27 cellular contexts compared by ENCODE assay signal in the genomic region with DNA sequence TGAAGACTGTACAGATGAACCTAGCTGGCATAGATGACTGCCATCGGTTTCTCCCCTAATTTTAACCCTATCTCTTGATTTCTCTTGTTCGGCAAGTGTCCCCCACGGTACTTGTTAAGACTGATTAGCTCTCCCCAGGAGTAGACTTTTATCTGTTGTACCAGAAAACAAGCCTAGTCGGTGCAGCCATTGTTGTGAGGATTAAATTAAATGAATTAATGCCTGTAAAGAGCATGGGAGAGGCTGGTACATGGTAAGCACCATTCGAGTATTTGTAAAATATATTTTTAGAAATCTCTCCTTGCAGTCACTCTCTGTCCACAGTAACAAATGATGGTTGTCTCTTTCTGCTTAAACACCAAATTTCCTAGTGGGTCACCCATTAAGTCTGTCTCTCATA. TPM values are rescaled to one million over a fixed set of nuclear protein-coding genes. Genes with fewer than 3 reads are reported as not detected.
DNase-seq lines count a peak whose midpoint lies in the region; ATAC-seq and TF ChIP-seq lines count a peak whose summit lies in the region.
"Had no signal": no experiment of that assay in that cellular context is flagged by ENCODE, and none has a peak within 500 bp of the region (broad histone marks: within the 10 kb centered on the region; RNA-seq: fewer than 3 reads in every experiment).

No MANE protein-coding gene starts in this region.

- no peak for DNase-seq in mammary epithelial cell
- DNase-seq in MCF 10A (ENCODE audit: unreplicated experiment), result no peak
- DNase-seq in PC-3, result no peak
- no peak for DNase-seq in endothelial cell (ENCODE audit: low spot score)
- DNase-seq in type B pancreatic cell (ENCODE audit: extremely low spot score, unreplicated experiment), result no peak
- DNase-seq in stimulated activated CD4-positive, alpha-beta T cell treated with anti-CD3 and anti-CD28 coated beads, Interleukin-15, amount 100 ng/mL, for 24 hours, result no peak
- no peak for DNase-seq in H4 (ENCODE audit: low spot score)
- DNase-seq: activated CD4-positive, alpha-beta T cell treated with anti-CD3 and anti-CD28 coated beads for 36 hours; activated gamma-delta T cell treated with Interleukin-2 at 50 U/mL for 16 hours; activated naive CD8-positive, alpha-beta T cell treated with anti-CD3 and anti-CD28 coated beads, Interleukin-2, amount 50 U/mL, for 24 hours; activated T-cell treated with anti-CD3 and anti-CD28 coated beads, Interleukin-2, amount 50 U/mL, for 1 hour; CD4-positive, alpha-beta memory T cell; cerebellar nuclear complex; GDM1; islet precursor cell; midbrain; naive thymus-derived CD4-positive, alpha-beta T cell; NCI-H1105; NCI-H187 treated with DMSO at 0.1 percent for 48 hours; ovary; RPMI8226; small intestine; stimulated activated CD4-positive, alpha-beta T cell treated with anti-CD3 and anti-CD28 coated beads, Interleukin-1b, Interleukin-23, amount 100 ng/mL, for 48 hours; stimulated activated CD8-positive, alpha-beta memory T cell treated with anti-CD3 and anti-CD28 coated beads, Interleukin-4, amount 100 ng/mL, for 48 hours; stimulated activated naive CD8-positive, alpha-beta T cell treated with anti-CD3 and anti-CD28 coated beads, Interleukin-15, amount 100 ng/mL, for 72 hours; thyroid gland had no signal

- no peak overlapping the region for H3K9ac ChIP-seq in mammary epithelial cell (ENCODE audit: insufficient read depth, low read length)
- no peak overlapping the region for H3K9ac ChIP-seq in PC-3 (ENCODE audit: low read length)

- dilution Hi-C loops in mammary epithelial cell (cut with HindIII; ENCODE audit: low sequenced_read_pairs), result no loop called here

- H3K4me1 ChIP-seq in mammary epithelial cell (ENCODE audit: insufficient read depth, low read length), result peaks cover 18% of the 10 kb centered on the region
- H3K4me1 ChIP-seq in PC-3 (ENCODE audit: insufficient read depth, low read length), result peaks cover 14% of the 10 kb centered on the region; the same call in 1 of the 2 replicates

- H3K36me3 Mint-ChIP-seq in MCF 10A (ENCODE audit: insufficient read depth, unreplicated experiment) (no peaks in the 10 kb centered on the region), endothelial cell (ENCODE audit: low read depth, unreplicated experiment) (peaks cover 3% of the 10 kb centered on the region), type B pancreatic cell (no peaks in the 10 kb centered on the region)
- H3K36me3 Mint-ChIP-seq: naive thymus-derived CD4-positive, alpha-beta T cell had no signal

- H3K9me2 ChIP-seq in PC-3 (replicated peaks; ENCODE audit: low read length), result no peaks in the 10 kb centered on the region

- H3K9me3 ChIP-seq in mammary epithelial cell (replicated peaks; ENCODE audit: insufficient read depth, low read length) (no peaks in the 10 kb centered on the region), PC-3 (ENCODE audit: low read length) (no peaks in the 10 kb centered on the region)
- H3K9me3 ChIP-seq: ovary, thyroid gland had no signal

- no peaks in the 10 kb centered on the region for H3K9me3 Mint-ChIP-seq in MCF 10A (ENCODE audit: unreplicated experiment)
- H3K9me3 Mint-ChIP-seq in endothelial cell (ENCODE audit: unreplicated experiment), result no peaks in the 10 kb centered on the region
- H3K9me3 Mint-ChIP-seq in type B pancreatic cell, result no peaks in the 10 kb centered on the region
- H3K9me3 Mint-ChIP-seq: activated naive CD8-positive, alpha-beta T cell treated with anti-CD3 and anti-CD28 coated beads, Interleukin-2, amount 50 U/mL, for 24 hours; CD4-positive, alpha-beta memory T cell; stimulated activated naive CD8-positive, alpha-beta T cell treated with anti-CD3 and anti-CD28 coated beads, Interleukin-15, amount 100 ng/mL, for 72 hours had no signal

- BruUV-seq in mammary epithelial cell (replicated peaks; lab: Mats Ljungman, UMichigan) (TSS peak; percentile 32), MCF 10A (replicated peaks; lab: Mats Ljungman, UMichigan) (no TSS peak), PC-3 (replicated peaks; lab: Mats Ljungman, UMichigan) (no TSS peak)

- in situ Hi-C loops in mammary epithelial cell (cut with MboI; ENCODE audit: low sequenced_read_pairs in 2 of 2), result no loop called here

- ATAC-seq in PC-3 (no peak), HG03571 (IDR thresholded peaks at IDR 0.05; ENCODE audit: unreplicated experiment) (no peak)
- ATAC-seq: activated CD4-positive, alpha-beta T cell treated with anti-CD3 and anti-CD28 coated beads for 36 hours; activated naive CD8-positive, alpha-beta T cell treated with anti-CD3 and anti-CD28 coated beads, Interleukin-2, amount 50 U/mL, for 24 hours; naive thymus-derived CD4-positive, alpha-beta T cell; stimulated activated naive CD8-positive, alpha-beta T cell treated with anti-CD3 and anti-CD28 coated beads, Interleukin-15, amount 100 ng/mL, for 72 hours had no signal

- no peak overlapping the region for H2AFZ ChIP-seq in mammary epithelial cell (ENCODE audit: low read depth, low read length)
- H2AFZ ChIP-seq in PC-3 (ENCODE audit: low read length), result no peak overlapping the region

- intact Hi-C loops in mammary epithelial cell (cut with micrococcal nuclease), result no loop called here
- intact Hi-C loops in MCF 10A (cut with micrococcal nuclease), result no loop called here
- intact Hi-C loops in PC-3 (cut with micrococcal nuclease), result loop anchor here (2.0 kb wide), 2 partner anchors 36 to 130 kb away; no protein-coding TSS in a partner anchor

- H3K27ac Mint-ChIP-seq in MCF 10A (ENCODE audit: low read depth, unreplicated experiment) (no peak overlapping the region), endothelial cell (ENCODE audit: unreplicated experiment) (peak overlapping the region; percentile 67), type B pancreatic cell (peak overlapping the region; percentile 85)
- H3K27ac Mint-ChIP-seq: activated CD4-positive, alpha-beta T cell treated with anti-CD3 and anti-CD28 coated beads for 36 hours; activated naive CD8-positive, alpha-beta T cell treated with anti-CD3 and anti-CD28 coated beads, Interleukin-2, amount 50 U/mL, for 24 hours; CD4-positive, alpha-beta memory T cell; naive thymus-derived CD4-positive, alpha-beta T cell; stimulated activated naive CD8-positive, alpha-beta T cell treated with anti-CD3 and anti-CD28 coated beads, Interleukin-15, amount 100 ng/mL, for 72 hours had no signal

- H3K27ac ChIP-seq in mammary epithelial cell (ENCODE audit: insufficient read depth, low read depth, low read length) (no peak overlapping the region), PC-3 (ENCODE audit: low read length) (no peak overlapping the region)
- H3K27ac ChIP-seq: ovary, thyroid gland had no signal

- no peaks in the 10 kb centered on the region for H3F3A ChIP-seq in PC-3 (ENCODE audit: low read length, unreplicated experiment)

- no peak overlapping the region for H3K4me3 ChIP-seq in mammary epithelial cell (replicated peaks in 1 of 3; ENCODE audit: insufficient read depth in 1 of 3, low read depth in 2 of 3, low read length in 3 of 3)
- no peak overlapping the region for H3K4me3 ChIP-seq in PC-3 (ENCODE audit: low read length)
- H3K4me3 ChIP-seq: ovary, thyroid gland had no signal

- 67% methylated on average over 3 of the region's 5 CpGs for WGBS in mammary epithelial cell (ENCODE audit: low coverage, missing lambda C conversion rate)

- H4K20me1 ChIP-seq in mammary epithelial cell (ENCODE audit: insufficient read depth, low read length), result no peaks in the 10 kb centered on the region
- no peaks in the 10 kb centered on the region for H4K20me1 ChIP-seq in PC-3 (ENCODE audit: low read length)

- H3K4me1 Mint-ChIP-seq in MCF 10A (ENCODE audit: insufficient read depth, unreplicated experiment), result peaks cover 12% of the 10 kb centered on the region
- peaks cover 18% of the 10 kb centered on the region for H3K4me1 Mint-ChIP-seq in endothelial cell (ENCODE audit: unreplicated experiment)
- peaks cover 26% of the 10 kb centered on the region for H3K4me1 Mint-ChIP-seq in type B pancreatic cell (ENCODE audit: unreplicated experiment)

- H3K79me2 ChIP-seq in mammary epithelial cell (ENCODE audit: insufficient read depth, low read length), result peaks cover 19% of the 10 kb centered on the region
- H3K79me2 ChIP-seq in PC-3 (ENCODE audit: low read length), result no peaks in the 10 kb centered on the region

- no peaks in the 10 kb centered on the region for H3K27me3 Mint-ChIP-seq in MCF 10A (ENCODE audit: insufficient read depth, unreplicated experiment)
- peaks cover 8% of the 10 kb centered on the region for H3K27me3 Mint-ChIP-seq in endothelial cell (ENCODE audit: unreplicated experiment)
- no peaks in the 10 kb centered on the region for H3K27me3 Mint-ChIP-seq in type B pancreatic cell

- CTCF ChIA-PET in mammary epithelial cell (lab: Charles Lee; ENCODE audit: low non-redundant PET), result no interaction called here
- CTCF ChIA-PET in MCF 10A (lab: Yijun Ruan, JAX), result interaction anchor here (0.6 to 2.5 kb wide), 10 partner anchors 9 to 133 kb away, joined by 3 to 8 read pairs (median 5); no protein-coding TSS in a partner anchor
- CTCF ChIA-PET in PC-3 (lab: Charles Lee), result no interaction called here

- H3K27me3 ChIP-seq in mammary epithelial cell (ENCODE audit: insufficient read depth, low read length) (no peaks in the 10 kb centered on the region), PC-3 (ENCODE audit: low read length) (no peaks in the 10 kb centered on the region)
- H3K27me3 ChIP-seq: ovary, thyroid gland had no signal

- H3K4me2 ChIP-seq in mammary epithelial cell (ENCODE audit: insufficient read depth, low read depth, low read length) (no peak overlapping the region), PC-3 (ENCODE audit: low read length) (0 out of 2 replicates have a peak overlapping the region, but pooled peaks have one; percentile 69)

- H3K4me3 Mint-ChIP-seq in MCF 10A (ENCODE audit: unreplicated experiment) (no peak overlapping the region), endothelial cell (ENCODE audit: unreplicated experiment) (no peak overlapping the region), type B pancreatic cell (peak overlapping the region; percentile 95)
- H3K4me3 Mint-ChIP-seq: activated CD4-positive, alpha-beta T cell treated with anti-CD3 and anti-CD28 coated beads for 36 hours; activated naive CD8-positive, alpha-beta T cell treated with anti-CD3 and anti-CD28 coated beads, Interleukin-2, amount 50 U/mL, for 24 hours had no signal

- TF ChIP-seq CTCF in mammary epithelial cell (conservative IDR thresholded peaks at IDR 0.05 in 1 of 2, IDR thresholded peaks at IDR 0.05 in 1 of 2; ENCODE audit: extremely low read depth in 1 of 2, insufficient read depth in 1 of 2, low read depth in 1 of 2, low read length in 2 of 2), result no peak
- no peak for TF ChIP-seq CTCF in MCF 10A (IDR thresholded peaks at IDR 0.05; ENCODE audit: unreplicated experiment)
- TF ChIP-seq CTCF in PC-3 (conservative IDR thresholded peaks at IDR 0.05; ENCODE audit: low read depth, low read length), result no peak
- no peak for TF ChIP-seq CTCF in endothelial cell (IDR thresholded peaks at IDR 0.05; ENCODE audit: unreplicated experiment)
- TF ChIP-seq CTCF in type B pancreatic cell (conservative IDR thresholded peaks at IDR 0.05), result no peak

- POLR2A ChIA-PET in MCF 10A (lab: Yijun Ruan, JAX) (interaction anchor here (0.7 to 1.3 kb wide), 4 partner anchors 9 to 35 kb away, joined by 3 to 4 read pairs (median 3); no protein-coding TSS in a partner anchor), PC-3 (lab: Charles Lee; ENCODE audit: unreplicated experiment) (no interaction called here)

- H3K36me3 ChIP-seq in mammary epithelial cell (ENCODE audit: insufficient read depth, low read length) (no peaks in the 10 kb centered on the region), PC-3 (ENCODE audit: low read depth, low read length) (no peaks in the 10 kb centered on the region)
- H3K36me3 ChIP-seq: ovary, thyroid gland had no signal

RNA-seq across cellular contexts. Expression of gene B4GALT6, which starts 2.6 kb away (rescaled TPM):
- total RNA-seq in mammary epithelial cell (10 to 100 TPM in 1 of 2 donors, 1 to 10 TPM in 1; 7.2 to 17.1 TPM), MCF 10A (2022) (6.0 and 14.5 TPM in 2 replicates), PC-3 (2014; rRNA removed) (1.4 and 2.4 TPM in 2 replicates), endothelial cell (ENCODE audit: unreplicated experiment) (31.6 TPM), type B pancreatic cell (ENCODE audit: low replicate concordance) (35.9 and 47.5 TPM in 2 replicates)
- polyA plus RNA-seq in mammary epithelial cell, result 6.1 TPM
- polyA minus RNA-seq in mammary epithelial cell, result 31.4 TPM
- total RNA-seq in H4 (2014; rRNA removed; shearing (Covaris generic)), result 6.7 and 9.6 TPM in 2 replicates
- polyA plus RNA-seq: CD4-positive, alpha-beta memory T cell had no signal
